ENCODE assay signal across 8 cellular contexts in genomic region chr1:156104861-156105546, GRCh38. TPM values are rescaled to one million over a fixed set of nuclear protein-coding genes. Genes with fewer than 3 reads are reported as not detected.
DNase-seq lines count a peak whose midpoint lies in the region; ATAC-seq and TF ChIP-seq lines count a peak whose summit lies in the region.

No MANE protein-coding gene starts in this region.

- no peaks in the 10 kb centered on the region for H3K36me3 Mint-ChIP-seq in activated CD4-positive, alpha-beta memory T cell treated with anti-CD3 and anti-CD28 coated beads for 36 hours

- H3K4me1 ChIP-seq in left ventricle myocardium inferior, result peaks cover 86% of the 10 kb centered on the region
- H3K4me1 ChIP-seq in skeletal muscle tissue (ENCODE audit: control insufficient read depth in 3 of 3, insufficient read depth in 3 of 3, low read length in 3 of 3), result peaks cover 69 to 77% (median 71%) of the 10 kb centered on the region in 3 donors

- H3K27ac Mint-ChIP-seq in activated CD4-positive, alpha-beta memory T cell treated with anti-CD3 and anti-CD28 coated beads for 36 hours, result peak overlapping the region; percentile 93

- H3K27ac ChIP-seq in left ventricle myocardium inferior (replicated peaks), result peak overlapping the region; percentile 98
- peak overlapping the region; percentile 98 for H3K27ac ChIP-seq in skeletal muscle tissue (ENCODE audit: low read depth, low read length)

- intact Hi-C loops in activated CD4-positive, alpha-beta memory T cell treated with anti-CD3 and anti-CD28 coated beads for 36 hours (cut with micrococcal nuclease), result no loop called here
- intact Hi-C loops in left ventricle myocardium inferior (cut with micrococcal nuclease), result no loop called here

- H3K36me3 ChIP-seq in left ventricle myocardium inferior, result no peaks in the 10 kb centered on the region
- no peaks in the 10 kb centered on the region for H3K36me3 ChIP-seq in skeletal muscle tissue (ENCODE audit: control insufficient read depth in 3 of 3, insufficient read depth in 3 of 3, low read length in 3 of 3)

- peak overlapping the region; percentile 33 for H3K4me3 Mint-ChIP-seq in activated CD4-positive, alpha-beta memory T cell treated with anti-CD3 and anti-CD28 coated beads for 36 hours

- TF ChIP-seq CTCF in GM12865 (IDR thresholded peaks at IDR 0.05; ENCODE audit: insufficient read depth, low read depth, low read length, missing control alignments), result no peak
- no peak for TF ChIP-seq CTCF in left ventricle myocardium inferior (IDR thresholded peaks at IDR 0.05; ENCODE audit: borderline replicate concordance)

- no peaks in the 10 kb centered on the region for H3K9me3 ChIP-seq in left ventricle myocardium inferior (replicated peaks)
- no peaks in the 10 kb centered on the region for H3K9me3 ChIP-seq in skeletal muscle tissue (ENCODE audit: control insufficient read depth in 3 of 3, low read length in 3 of 3)

- H3K4me3 ChIP-seq in GM12865 (ENCODE audit: low read depth, low read length) (peak overlapping the region; percentile 76), left ventricle myocardium inferior (no peak overlapping the region), skeletal muscle tissue (ENCODE audit: low read length in 3 of 3) (peak overlapping the region in 2 of 3 donors; percentile 35 to 38)

- no peaks in the 10 kb centered on the region for H3K27me3 Mint-ChIP-seq in activated CD4-positive, alpha-beta memory T cell treated with anti-CD3 and anti-CD28 coated beads for 36 hours

- no peaks in the 10 kb centered on the region for H3K9me3 Mint-ChIP-seq in activated CD4-positive, alpha-beta memory T cell treated with anti-CD3 and anti-CD28 coated beads for 36 hours

- peak overlapping the region; percentile 76 to 92 (median 84) for H3K9ac ChIP-seq in skeletal muscle tissue (ENCODE audit: low read depth in 1 of 3, low read length in 3 of 3)

- peaks cover 64% of the 10 kb centered on the region for H3K4me1 Mint-ChIP-seq in activated CD4-positive, alpha-beta memory T cell treated with anti-CD3 and anti-CD28 coated beads for 36 hours (ENCODE audit: low read depth)

- POLR2A ChIA-PET in activated CD4-positive, alpha-beta memory T cell treated with anti-CD3 and anti-CD28 coated beads for 36 hours (lab: Charles Lee), result interaction anchor here (1.0 to 5.5 kb wide), 6 partner anchors 8 to 177 kb away, joined by 3 to 55 read pairs (median 6); partner anchors contain the start of genes LMNA and SMG5

- H3K27me3 ChIP-seq in left ventricle myocardium inferior (ENCODE audit: low read depth), result no peaks in the 10 kb centered on the region
- H3K27me3 ChIP-seq in skeletal muscle tissue (ENCODE audit: control insufficient read depth in 3 of 3, insufficient read depth in 3 of 3, low read length in 3 of 3), result no peaks in the 10 kb centered on the region

- ATAC-seq in HG03159 (IDR thresholded peaks at IDR 0.05; ENCODE audit: unreplicated experiment), result no peak
- no peak for ATAC-seq in HG02588 (IDR thresholded peaks at IDR 0.05; ENCODE audit: unreplicated experiment)

- DNase-seq in GM12865 (ENCODE audit: low read depth) (no peak), left ventricle myocardium inferior (no peak), HK-2 (ENCODE audit: unreplicated experiment) (no peak), NCI-H128 (lab: John Stamatoyannopoulos, UW; ENCODE audit: unreplicated experiment) (no peak)
- no peak for DNase-seq in activated CD4-positive, alpha-beta memory T cell treated with anti-CD3 and anti-CD28 coated beads for 36 hours

- CTCF ChIA-PET in activated CD4-positive, alpha-beta memory T cell treated with anti-CD3 and anti-CD28 coated beads for 36 hours (lab: Charles Lee), result interaction anchor here (1.0 to 20.9 kb wide), 5 partner anchors 8 to 108 kb away, joined by 3 to 1097 read pairs (median 21); partner anchors contain the start of genes LMNA and PMF1

RNA-seq across cellular contexts. Expression of gene LMNA, which starts 9.5 kb away (rescaled TPM):
- 100 to 1,000 TPM; 210 to 211 TPM for total RNA-seq in activated CD4-positive, alpha-beta memory T cell treated with anti-CD3 and anti-CD28 coated beads for 36 hours
- total RNA-seq in left ventricle myocardium inferior (236 TPM), skeletal muscle tissue (399 TPM)

RNA-seq across cellular contexts. Expression of gene MEX3A, which starts 22.7 kb away (rescaled TPM):
- total RNA-seq in activated CD4-positive, alpha-beta memory T cell treated with anti-CD3 and anti-CD28 coated beads for 36 hours, result under 1 TPM; 0.43 to 0.51 TPM
- 0.16 TPM for total RNA-seq in left ventricle myocardium inferior
- 6.8 TPM for total RNA-seq in skeletal muscle tissue

RNA-seq across cellular contexts. Expression of gene RAB25, which starts 44.0 kb away (rescaled TPM):
- under 1 TPM; 0.52 to 0.56 TPM for total RNA-seq in activated CD4-positive, alpha-beta memory T cell treated with anti-CD3 and anti-CD28 coated beads for 36 hours
- total RNA-seq in left ventricle myocardium inferior (not detected), skeletal muscle tissue (not detected)

RNA-seq across cellular contexts. Expression of gene SEMA4A, which starts 48.4 kb away (rescaled TPM):
- total RNA-seq in activated CD4-positive, alpha-beta memory T cell treated with anti-CD3 and anti-CD28 coated beads for 36 hours, result 10 to 100 TPM; 68.2 to 75.1 TPM
- total RNA-seq in left ventricle myocardium inferior, result 1.0 TPM
- 4.2 TPM for total RNA-seq in skeletal muscle tissue

RNA-seq across cellular contexts. Expression of gene LAMTOR2, which starts 50.4 kb away (rescaled TPM):
- total RNA-seq in activated CD4-positive, alpha-beta memory T cell treated with anti-CD3 and anti-CD28 coated beads for 36 hours, result 10 to 100 TPM; 61.4 to 65.1 TPM
- total RNA-seq in left ventricle myocardium inferior, result 55.0 TPM
- total RNA-seq in skeletal muscle tissue, result 35.0 TPM
